1 cellular context compared by ENCODE assay signal in genomic region chr6:15352884-15353283, GRCh38.
A peak's percentile ranks its signal among the peaks of the same experiment; 100 is the strongest.
TF ChIP-seq lines count a peak whose summit lies in the region.

No MANE protein-coding gene starts in this region.

TF ChIP-seq in K562, 482 proteins besides CTCF, POLR2A, EP300 and RAD21 (continued from another document):
- no peak for TF ChIP-seq NKRF (IDR thresholded peaks at IDR 0.05; ENCODE audit: borderline replicate concordance)
- TF ChIP-seq RAD51 (IDR thresholded peaks at IDR 0.05; ENCODE audit: borderline replicate concordance, low read depth): peak; percentile 18; the same call in 1 of the 2 replicates
- peak; percentile 71 for TF ChIP-seq PKNOX1 (IDR thresholded peaks at IDR 0.05)
